In genomic region chr3:42709621-42710020, GRCh38 we compare ENCODE assay signal across 17 cellular contexts. TPM values are rescaled to one million over a fixed set of nuclear protein-coding genes. Genes with fewer than 3 reads are reported as not detected.
"Had no signal": no experiment of that assay in that cellular context is flagged by ENCODE, and none has a peak within 500 bp of the region (broad histone marks: within the 10 kb centered on the region; RNA-seq: fewer than 3 reads in every experiment).

No MANE protein-coding gene starts in this region.

- H3K4me3 Mint-ChIP-seq: activated CD4-positive, alpha-beta T cell treated with anti-CD3 and anti-CD28 coated beads for 36 hours; activated CD8-positive, alpha-beta T cell treated with anti-CD3 and anti-CD28 coated beads for 36 hours; activated T-cell treated with anti-CD3 and anti-CD28 coated beads, Interleukin-2, amount 50 U/mL, for 72 hours; memory B cell; stimulated activated effector memory CD8-positive, alpha-beta T cell treated with anti-CD3 and anti-CD28 coated beads, Interleukin-12 subunit alpha, Interleukin-12 subunit beta, amount 100 ng/mL, for 72 hours; T-helper 2 cell treated with Interferon-gamma antibody and Interleukin-4, amounts not matched to agents 5 μg/mL and 100 μg/mL, for 36 hours had no signal

- H3K27ac ChIP-seq: brain microvascular endothelial cell, epithelial cell of prostate, ovary, vagina had no signal

- H3K27ac Mint-ChIP-seq: activated CD4-positive, alpha-beta T cell treated with anti-CD3 and anti-CD28 coated beads for 36 hours; activated CD8-positive, alpha-beta T cell treated with anti-CD3 and anti-CD28 coated beads for 36 hours; activated T-cell treated with anti-CD3 and anti-CD28 coated beads, Interleukin-2, amount 50 U/mL, for 72 hours; memory B cell; stimulated activated effector memory CD8-positive, alpha-beta T cell treated with anti-CD3 and anti-CD28 coated beads, Interleukin-12 subunit alpha, Interleukin-12 subunit beta, amount 100 ng/mL, for 72 hours; T-helper 2 cell treated with Interferon-gamma antibody and Interleukin-4, amounts not matched to agents 5 μg/mL and 100 μg/mL, for 36 hours had no signal

- DNase-seq: activated CD4-positive, alpha-beta T cell treated with anti-CD3 and anti-CD28 coated beads for 36 hours; activated CD8-positive, alpha-beta memory T cell treated with anti-CD3 and anti-CD28 coated beads, Interleukin-2, amount 50 U/mL, for 4 hours; activated CD8-positive, alpha-beta T cell treated with anti-CD3 and anti-CD28 coated beads for 36 hours; activated T-cell treated with anti-CD3 and anti-CD28 coated beads, Interleukin-2, amount 50 U/mL, for 72 hours; anterior cingulate cortex; brain microvascular endothelial cell; dermis blood vessel endothelial cell; foreskin melanocyte; stimulated activated CD4-positive, alpha-beta T cell treated with anti-CD3 and anti-CD28 coated beads, Interleukin-12 subunit alpha, Interleukin-12 subunit beta, amount 100 ng/mL, for 4 hours; stimulated activated CD4-positive, alpha-beta T cell treated with anti-CD3 and anti-CD28 coated beads, Interleukin-2, amount 100 ng/mL, for 24 hours had no signal

- H3K4me1 ChIP-seq: vagina had no signal

- H3K4me3 ChIP-seq: ovary, vagina had no signal

- ATAC-seq: activated CD4-positive, alpha-beta T cell treated with anti-CD3 and anti-CD28 coated beads for 36 hours; activated CD8-positive, alpha-beta T cell treated with anti-CD3 and anti-CD28 coated beads for 36 hours; activated T-cell treated with anti-CD3 and anti-CD28 coated beads, Interleukin-2, amount 50 U/mL, for 72 hours; stimulated activated effector memory CD8-positive, alpha-beta T cell treated with anti-CD3 and anti-CD28 coated beads, Interleukin-12 subunit alpha, Interleukin-12 subunit beta, amount 100 ng/mL, for 72 hours had no signal

- H3K36me3 ChIP-seq: brain microvascular endothelial cell, ovary, vagina had no signal

- H3K4me1 Mint-ChIP-seq: activated CD4-positive, alpha-beta T cell treated with anti-CD3 and anti-CD28 coated beads for 36 hours; stimulated activated effector memory CD8-positive, alpha-beta T cell treated with anti-CD3 and anti-CD28 coated beads, Interleukin-12 subunit alpha, Interleukin-12 subunit beta, amount 100 ng/mL, for 72 hours had no signal

- H3K27me3 ChIP-seq: ovary, vagina had no signal

- H3K9me3 Mint-ChIP-seq: activated CD8-positive, alpha-beta T cell treated with anti-CD3 and anti-CD28 coated beads for 36 hours; activated T-cell treated with anti-CD3 and anti-CD28 coated beads, Interleukin-2, amount 50 U/mL, for 72 hours; memory B cell; stimulated activated effector memory CD8-positive, alpha-beta T cell treated with anti-CD3 and anti-CD28 coated beads, Interleukin-12 subunit alpha, Interleukin-12 subunit beta, amount 100 ng/mL, for 72 hours; T-helper 2 cell treated with Interferon-gamma antibody and Interleukin-4, amounts not matched to agents 5 μg/mL and 100 μg/mL, for 36 hours had no signal

- H3K36me3 Mint-ChIP-seq: memory B cell; stimulated activated effector memory CD8-positive, alpha-beta T cell treated with anti-CD3 and anti-CD28 coated beads, Interleukin-12 subunit alpha, Interleukin-12 subunit beta, amount 100 ng/mL, for 72 hours had no signal

- H3K9me3 ChIP-seq: ovary, vagina had no signal

RNA-seq across cellular contexts. Expression of gene HHATL, which starts 7.0 kb away (rescaled TPM):
- total RNA-seq: activated CD4-positive, alpha-beta T cell treated with anti-CD3 and anti-CD28 coated beads for 36 hours; activated CD8-positive, alpha-beta T cell treated with anti-CD3 and anti-CD28 coated beads for 36 hours; activated T-cell treated with anti-CD3 and anti-CD28 coated beads, Interleukin-2, amount 50 U/mL, for 72 hours; dermis blood vessel endothelial cell; fibroblast of lung; vagina had no signal

RNA-seq across cellular contexts. Expression of gene KLHL40, which starts 24.3 kb away (rescaled TPM):
- total RNA-seq: activated CD4-positive, alpha-beta T cell treated with anti-CD3 and anti-CD28 coated beads for 36 hours; activated CD8-positive, alpha-beta T cell treated with anti-CD3 and anti-CD28 coated beads for 36 hours; activated T-cell treated with anti-CD3 and anti-CD28 coated beads, Interleukin-2, amount 50 U/mL, for 72 hours; fibroblast of lung; ovary; vagina had no signal
